Comparison of ENCODE assay signal across 30 cellular contexts in genomic region chr11:103731681-103732080, GRCh38.
"Had no signal": no experiment of that assay in that cellular context is flagged by ENCODE, and none has a peak within 500 bp of the region (broad histone marks: within the 10 kb centered on the region; RNA-seq: fewer than 3 reads in every experiment).

No MANE protein-coding gene starts in this region.

- DNase-seq: activated B cell treated with CpG ODN at 0.5 μM for 24 hours; activated CD4-positive, alpha-beta T cell treated with anti-CD3 and anti-CD28 coated beads for 48 hours; activated CD4-positive, alpha-beta T cell treated with anti-CD3 and anti-CD28 coated beads, Interleukin-2, amount 50 U/mL, for 1 hour; activated CD4-positive, alpha-beta T cell treated with anti-CD3 and anti-CD28 coated beads, Interleukin-2, amount 50 U/mL, for 48 hours; activated CD8-positive, alpha-beta memory T cell treated with anti-CD3 and anti-CD28 coated beads for 24 hours; activated CD8-positive, alpha-beta T cell treated with anti-CD3 and anti-CD28 coated beads for 36 hours; activated effector memory CD4-positive, alpha-beta T cell treated with anti-CD3 and anti-CD28 coated beads, Interleukin-2, amount 50 U/mL, for 16 hours; activated naive CD4-positive, alpha-beta T cell; activated naive CD4-positive, alpha-beta T cell treated with anti-CD3 and anti-CD28 coated beads, Interleukin-2, amount 50 U/mL, for 16 hours; activated T-cell treated with anti-CD3 and anti-CD28 coated beads, Interleukin-2, amount 50 U/mL, for 4 hours; amygdala; aorta; body of pancreas; central memory CD4-positive, alpha-beta T cell; cerebellar nuclear complex; colonic mucosa; effector CD8-positive, alpha-beta T cell; head of caudate nucleus; hippocampal formation; T1000; WERI-Rb-1 had no signal

- H3K27me3 Mint-ChIP-seq: activated B cell treated with CpG ODN at 0.5 μM for 24 hours; activated CD8-positive, alpha-beta T cell treated with anti-CD3 and anti-CD28 coated beads for 36 hours; activated naive CD8-positive, alpha-beta T cell had no signal

- H3K4me1 Mint-ChIP-seq: activated B cell treated with CpG ODN at 0.5 μM for 24 hours had no signal

- FAIRE-seq: endometrium, endothelial cell of umbilical vein, frontal cortex had no signal

- H3K9me3 Mint-ChIP-seq: T-helper 1 cell treated with Interleukin-12 subunit alpha and Interleukin-12 subunit beta and Interleukin-4 antibody, amounts not matched to agents 30 μg/mL and 1 μg/mL, for 36 hours had no signal

- H3K4me1 ChIP-seq: body of pancreas, colonic mucosa had no signal

- ATAC-seq: activated CD4-positive, CD25-positive, alpha-beta regulatory T cell treated with anti-CD3 and anti-CD28 coated beads, Interleukin-2, amount 50 U/mL, for 24 hours; activated CD8-positive, alpha-beta T cell treated with anti-CD3 and anti-CD28 coated beads for 36 hours; activated T-cell treated with anti-CD3 and anti-CD28 coated beads, Interleukin-2, amount 50 U/mL, for 4 hours; body of pancreas had no signal

- H3K4me3 ChIP-seq: body of pancreas, cardiac muscle cell, colonic mucosa, esophagus muscularis mucosa had no signal

- H3K4me3 Mint-ChIP-seq: activated B cell treated with CpG ODN at 0.5 μM for 24 hours; activated CD8-positive, alpha-beta T cell treated with anti-CD3 and anti-CD28 coated beads for 36 hours; activated naive CD8-positive, alpha-beta T cell; activated T-cell treated with anti-CD3 and anti-CD28 coated beads, Interleukin-2, amount 50 U/mL, for 4 hours; T-helper 1 cell treated with Interleukin-12 subunit alpha and Interleukin-12 subunit beta and Interleukin-4 antibody, amounts not matched to agents 30 μg/mL and 1 μg/mL, for 36 hours had no signal

- H3K9me3 ChIP-seq: body of pancreas, colonic mucosa, esophagus muscularis mucosa had no signal

- H3K27ac Mint-ChIP-seq: activated B cell treated with CpG ODN at 0.5 μM for 24 hours; activated CD8-positive, alpha-beta T cell treated with anti-CD3 and anti-CD28 coated beads for 36 hours; activated naive CD8-positive, alpha-beta T cell; activated T-helper 2 cell treated with anti-CD3 and anti-CD28 coated beads, Interferon-gamma antibody, Interleukin-2, Interleukin-4, amounts not matched to agents 10 μg/mL and 5 μg/mL and 100 μg/mL, durations not matched to agents 14 hours and 24 hours and 36 hours; T-helper 1 cell treated with Interleukin-12 subunit alpha and Interleukin-12 subunit beta and Interleukin-4 antibody, amounts not matched to agents 30 μg/mL and 1 μg/mL, for 36 hours had no signal

- H3K36me3 ChIP-seq: cardiac muscle cell, colonic mucosa, esophagus muscularis mucosa, WERI-Rb-1 had no signal

- H3K27me3 ChIP-seq: body of pancreas, cardiac muscle cell, colonic mucosa, esophagus muscularis mucosa had no signal

- H3K27ac ChIP-seq: body of pancreas, cardiac muscle cell, colonic mucosa, esophagus muscularis mucosa, WERI-Rb-1 had no signal
